ENCODE assay signal across 28 cellular contexts in genomic region chr14:87304404-87304803, GRCh38.
"Had no signal": no experiment of that assay in that cellular context is flagged by ENCODE, and none has a peak within 500 bp of the region (broad histone marks: within the 10 kb centered on the region; RNA-seq: fewer than 3 reads in every experiment).

No MANE protein-coding gene starts in this region.

- H3K27ac ChIP-seq: colonic mucosa, coronary artery, epithelial cell of prostate, esophagus muscularis mucosa, esophagus squamous epithelium, foreskin keratinocyte, gastrocnemius medialis, gastroesophageal sphincter, heart left ventricle, heart right ventricle had no signal

- DNase-seq: colonic mucosa; cortex of kidney; dermis blood vessel endothelial cell; dorsolateral prefrontal cortex; effector CD4-positive, alpha-beta T cell; effector CD8-positive, alpha-beta T cell; effector memory CD4-positive, alpha-beta T cell; effector memory CD8-positive, alpha-beta T cell; endodermal cell; erythroblast; esophagus squamous epithelium; foreskin fibroblast; foreskin keratinocyte; foreskin melanocyte; gastrocnemius medialis; glutamatergic neuron; head of caudate nucleus; heart left ventricle; heart right ventricle had no signal

- FAIRE-seq: colon, endometrium, endothelial cell of umbilical vein, frontal cortex had no signal

- H3K27me3 ChIP-seq: colonic mucosa, dorsolateral prefrontal cortex, esophagus muscularis mucosa, esophagus squamous epithelium, foreskin keratinocyte, gastrocnemius medialis, gastroesophageal sphincter, heart left ventricle, heart right ventricle had no signal

- H3K4me1 ChIP-seq: colonic mucosa, esophagus muscularis mucosa, esophagus squamous epithelium, gastrocnemius medialis, gastroesophageal sphincter, heart left ventricle, heart right ventricle had no signal

- H3K4me3 ChIP-seq: colonic mucosa, coronary artery, dorsolateral prefrontal cortex, esophagus muscularis mucosa, esophagus squamous epithelium, gastrocnemius medialis, gastroesophageal sphincter, heart left ventricle, heart right ventricle had no signal

- H3K36me3 ChIP-seq: colonic mucosa, esophagus muscularis mucosa, esophagus squamous epithelium, gastrocnemius medialis, gastroesophageal sphincter, heart left ventricle, heart right ventricle had no signal

- ATAC-seq: effector memory CD8-positive, alpha-beta T cell; esophagus mucosa; foreskin keratinocyte; gastrocnemius medialis; gastroesophageal sphincter; heart left ventricle; heart right ventricle had no signal

- H3K9me3 ChIP-seq: colonic mucosa, esophagus muscularis mucosa, esophagus squamous epithelium, gastrocnemius medialis, gastroesophageal sphincter had no signal
